In the genomic region with DNA sequence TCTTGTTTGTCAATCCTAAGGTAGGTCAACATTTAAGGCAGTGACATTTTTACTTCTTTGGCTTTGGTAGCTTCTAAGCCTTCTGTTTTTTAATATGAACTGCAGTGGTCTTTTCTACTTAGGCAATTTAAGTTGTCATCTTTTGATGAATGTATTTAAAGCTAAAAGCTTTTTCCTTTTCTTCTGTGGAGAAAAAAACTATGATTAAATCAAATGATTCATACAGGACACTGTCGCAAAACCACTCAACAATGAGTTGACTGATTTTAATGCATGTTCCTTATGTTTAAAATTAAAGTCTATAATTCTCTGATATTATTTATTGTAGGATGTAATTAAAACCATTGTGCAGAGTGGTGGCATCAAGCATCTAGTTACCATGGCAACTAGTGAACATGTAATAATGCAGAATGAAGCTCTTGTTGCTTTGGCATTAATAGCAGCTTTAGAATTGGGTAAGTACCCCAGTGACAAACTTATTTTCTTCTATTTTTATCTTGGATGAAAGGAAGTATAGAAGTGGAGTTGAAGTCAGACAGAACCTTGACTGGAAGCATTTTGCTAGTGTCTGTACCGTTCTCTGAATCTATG, we compare ENCODE assay signal across 15 cellular contexts.
"Had no signal": no experiment of that assay in that cellular context is flagged by ENCODE, and none has a peak within 500 bp of the region (broad histone marks: within the 10 kb centered on the region; RNA-seq: fewer than 3 reads in every experiment).

No MANE protein-coding gene starts in this region.

- ATAC-seq: activated CD8-positive, alpha-beta T cell treated with anti-CD3 and anti-CD28 coated beads, Interleukin-2, amount 10 ng/mL, durations not matched to agents 7 days and 5 days; activated T-cell treated with anti-CD3 and anti-CD28 coated beads, Interleukin-2, amount 50 U/mL, for 72 hours; body of pancreas; sciatic nerve had no signal

- H3K27ac ChIP-seq: body of pancreas, coronary artery, suprapubic skin had no signal

- DNase-seq: activated CD4-positive, alpha-beta T cell treated with anti-CD3 and anti-CD28 coated beads, Interleukin-2, amount 10 ng/mL, durations not matched to agents 24 days and 14 days; activated CD4-positive, CD25-positive, alpha-beta regulatory T cell; activated CD8-positive, alpha-beta memory T cell treated with anti-CD3 and anti-CD28 coated beads, Interleukin-2, amount 50 U/mL, for 4 hours; activated CD8-positive, alpha-beta T cell treated with anti-CD3 and anti-CD28 coated beads, Interleukin-2, amount 10 ng/mL, durations not matched to agents 7 days and 5 days; activated gamma-delta T cell; activated naive CD8-positive, alpha-beta T cell treated with anti-CD3 and anti-CD28 coated beads for 36 hours; activated T-cell treated with anti-CD3 and anti-CD28 coated beads, Interleukin-2, amount 50 U/mL, for 72 hours; body of pancreas; foreskin fibroblast; head of caudate nucleus; immature natural killer cell; occipital lobe had no signal

- H3K27me3 ChIP-seq: body of pancreas, suprapubic skin had no signal

- H3K4me1 ChIP-seq: body of pancreas, suprapubic skin had no signal

- H3K4me3 ChIP-seq: body of pancreas, coronary artery, suprapubic skin had no signal

- H3K9me3 ChIP-seq: body of pancreas, suprapubic skin had no signal
